1 cellular context compared by ENCODE assay signal in genomic region chr16:30949655-30950515, GRCh38.
TF ChIP-seq lines count a peak whose summit lies in the region.

No MANE protein-coding gene starts in this region.

TF ChIP-seq in HepG2, 621 proteins besides CTCF, POLR2A, EP300 and RAD21 (continued from another document and continues in another):
- TF ChIP-seq ZBTB33 (CRISPR knock-in tag; IDR thresholded peaks at IDR 0.05) (0 out of 2 replicates have a peak, but pooled peaks have one; percentile 37), NKX3-1 (CRISPR knock-in tag; IDR thresholded peaks at IDR 0.05) (peak; percentile 72; the same call in 1 of the 2 replicates), TCF12 (IDR thresholded peaks at IDR 0.05) (no peak), TCF12 (CRISPR knock-in tag; IDR thresholded peaks at IDR 0.05) (peak; percentile 57; the same call in 1 of the 2 replicates), AGO2 (optimal IDR thresholded peaks at IDR 0.05; ENCODE audit: low read depth, low read length) (no peak), HOXA3 (CRISPR knock-in tag; IDR thresholded peaks at IDR 0.05) (peak; percentile 86), ZBTB49 (CRISPR knock-in tag; IDR thresholded peaks at IDR 0.05; ENCODE audit: borderline replicate concordance) (0 out of 2 replicates have a peak, but pooled peaks have one; percentile 1), NR2F1 (CRISPR knock-in tag; IDR thresholded peaks at IDR 0.05) (no peak; a peak in 2 of 4 replicates), HIVEP1 (CRISPR knock-in tag; IDR thresholded peaks at IDR 0.05) (peak; percentile 90; the same call in 1 of the 2 replicates), CBX1 (IDR thresholded peaks at IDR 0.05; ENCODE audit: low read depth) (no peak), ZHX1 (CRISPR knock-in tag; IDR thresholded peaks at IDR 0.05; ENCODE audit: low read depth) (no peak; the same call in 1 of the 2 replicates), HDAC1 (CRISPR knock-in tag; IDR thresholded peaks at IDR 0.05) (peak; percentile 95), ZNF747 (CRISPR knock-in tag; IDR thresholded peaks at IDR 0.05; ENCODE audit: borderline replicate concordance) (peak; percentile 97; the same call in 1 of the 2 replicates), ZNF75D (CRISPR knock-in tag; IDR thresholded peaks at IDR 0.05; ENCODE audit: borderline replicate concordance) (no peak), ZMYM4 (CRISPR knock-in tag; IDR thresholded peaks at IDR 0.05) (peak; percentile 85), HMGXB4 (CRISPR knock-in tag; IDR thresholded peaks at IDR 0.05; ENCODE audit: borderline replicate concordance in 1 of 2, low read depth in 1 of 2) (peak; percentile 80 to 98), KDM6A (CRISPR knock-in tag; IDR thresholded peaks at IDR 0.05; ENCODE audit: low read depth) (peak; percentile 51; the same call in 1 of the 2 replicates), KAT8 (CRISPR knock-in tag; IDR thresholded peaks at IDR 0.05) (peak; percentile 91), ZNF646 (CRISPR knock-in tag; IDR thresholded peaks at IDR 0.05) (no peak), RFX5 (IDR thresholded peaks at IDR 0.05; ENCODE audit: low read depth, low read length) (0 out of 2 replicates have a peak, but pooled peaks have one; percentile 40), ADNP (CRISPR knock-in tag; IDR thresholded peaks at IDR 0.05) (no peak), GZF1 (CRISPR knock-in tag; IDR thresholded peaks at IDR 0.05) (no peak; the same call in 1 of the 2 replicates), NR2F6 (IDR thresholded peaks at IDR 0.05) (peak; percentile 77), NR2F6 (CRISPR knock-in tag; IDR thresholded peaks at IDR 0.05) (peak; percentile 95), NFYB (CRISPR knock-in tag; IDR thresholded peaks at IDR 0.05) (peak; percentile 63), ZNF589 (CRISPR knock-in tag; conservative IDR thresholded peaks at IDR 0.05) (peak; percentile 86; the same call in 1 of the 2 replicates), ZBTB20 (CRISPR knock-in tag; IDR thresholded peaks at IDR 0.05; ENCODE audit: borderline replicate concordance, low read depth) (no peak), TGIF2 (CRISPR knock-in tag; IDR thresholded peaks at IDR 0.05) (no peak; the same call in 1 of the 2 replicates), ZKSCAN8 (CRISPR knock-in tag; IDR thresholded peaks at IDR 0.05; ENCODE audit: borderline replicate concordance) (peak; percentile 88), CREB1 (IDR thresholded peaks at IDR 0.05) (peak; percentile 8; the same call in 1 of the 2 replicates), CREB1 (CRISPR knock-in tag; IDR thresholded peaks at IDR 0.05) (no peak), PAWR (CRISPR knock-in tag; IDR thresholded peaks at IDR 0.05; ENCODE audit: borderline replicate concordance) (0 out of 2 replicates have a peak, but pooled peaks have one; percentile 69), RNF219 (CRISPR knock-in tag; IDR thresholded peaks at IDR 0.05) (no peak), ATAD3A (CRISPR knock-in tag; IDR thresholded peaks at IDR 0.05) (no peak), TEAD3 (CRISPR knock-in tag; optimal IDR thresholded peaks at IDR 0.05; ENCODE audit: borderline replicate concordance) (peak; percentile 86), ZNF496 (CRISPR knock-in tag; IDR thresholded peaks at IDR 0.05; ENCODE audit: insufficient replicate concordance) (no peak), CBX2 (IDR thresholded peaks at IDR 0.05; ENCODE audit: low read depth, low read length) (no peak), CBX2 (CRISPR knock-in tag; IDR thresholded peaks at IDR 0.05; ENCODE audit: low read depth) (no peak), ZNF276 (CRISPR knock-in tag; IDR thresholded peaks at IDR 0.05; ENCODE audit: low read depth) (peak; percentile 89; the same call in 1 of the 2 replicates), HBP1 (CRISPR knock-in tag; IDR thresholded peaks at IDR 0.05; ENCODE audit: low read depth) (peak; percentile 78; the same call in 1 of the 2 replicates), ZNF34 (CRISPR knock-in tag; IDR thresholded peaks at IDR 0.05; ENCODE audit: borderline replicate concordance) (no peak; the same call in none of the 2 replicates)
